In genomic region chr14:104752338-104752734, GRCh38 we compare ENCODE assay signal across 7 cellular contexts. TPM values are rescaled to one million over a fixed set of nuclear protein-coding genes. Genes with fewer than 3 reads are reported as not detected.
DNase-seq lines count a peak whose midpoint lies in the region; ATAC-seq, FAIRE-seq and TF ChIP-seq lines count a peak whose summit lies in the region.

No MANE protein-coding gene starts in this region.

- H3K27ac ChIP-seq in kidney (ENCODE audit: low read depth in 2 of 2, low read length in 2 of 2) (peak overlapping the region; percentile 6 to 79), transverse colon (peak overlapping the region; percentile 85 to 93 (median 90))

- FAIRE-seq in kidney (lab: Jason Lieb, UNC): no peak

- H3K9me3 ChIP-seq in kidney (ENCODE audit: control insufficient read depth in 1 of 2, low read length in 2 of 2) (no peaks in the 10 kb centered on the region), transverse colon (no peaks in the 10 kb centered on the region)

- H3K9ac ChIP-seq in kidney (ENCODE audit: low read length in 2 of 2): peak overlapping the region in 1 of 2 donors; percentile 35

- H3K27me3 ChIP-seq in transverse colon: no peaks in the 10 kb centered on the region

- TF ChIP-seq POLR2A in GM18951 (IDR thresholded peaks at IDR 0.05; ENCODE audit: extremely low read depth, insufficient read depth, insufficient read length) (peak; percentile 44), transverse colon (IDR thresholded peaks at IDR 0.05) (peak; percentile 21)

- peak overlapping the region; percentile 57 to 89 for H3K4me3 ChIP-seq in kidney (ENCODE audit: low read length in 2 of 2)
- H3K4me3 ChIP-seq in transverse colon: peak overlapping the region; percentile 39 to 96 (median 91)

- H3K4me1 ChIP-seq in kidney (ENCODE audit: control insufficient read depth in 1 of 2, insufficient read depth in 1 of 2, low read depth in 1 of 2, low read length in 2 of 2): peaks cover 19 to 27% of the 10 kb centered on the region in 2 donors
- peaks cover 26 to 49% (median 36%) of the 10 kb centered on the region in 4 donors for H3K4me1 ChIP-seq in transverse colon

- in situ Hi-C loops in GM18951 (cut with MboI; ENCODE audit: low sequenced_read_pairs, unreplicated experiment) (no loop called here), transverse colon (cut with MboI; ENCODE audit: low pct_ligation_motif_present in 1 of 4, low pct_unique_long_range_greater_than_20kb in 1 of 4, low sequenced_read_pairs in 3 of 4) (no loop called here)

- ATAC-seq in HG03066 (IDR thresholded peaks at IDR 0.05; ENCODE audit: low read depth, unreplicated experiment): peak; percentile 88

- intact Hi-C loops in kidney (cut with DNase I) (no loop called here), transverse colon (cut with DNase I; ENCODE audit: low total_unique reads) (no loop called here)

- no peak for TF ChIP-seq EP300 in transverse colon (IDR thresholded peaks at IDR 0.05; ENCODE audit: low read depth)

- TF ChIP-seq CTCF in kidney (IDR thresholded peaks at IDR 0.05; ENCODE audit: borderline replicate concordance, extremely low read depth, insufficient read depth) (no peak), transverse colon (IDR thresholded peaks at IDR 0.05) (no peak)

- WGBS in transverse colon (ENCODE audit: low coverage in 1 of 2), 2 donors: 15 to 27% methylated on average over 11 to 30 of the region's 32 CpGs

- DNase-seq in activated T-helper 9 cell treated with anti-CD3 and anti-CD28 coated beads, Interleukin-2, amount 50 U/mL, for 16 hours (ENCODE audit: low read depth): peak; percentile 18
- DNase-seq in kidney: no peak
- no peak for DNase-seq in transverse colon
- no peak for DNase-seq in pons (ENCODE audit: low spot score)
- DNase-seq in AG08395 (ENCODE audit: low spot score): no peak

- H3K36me3 ChIP-seq in kidney (ENCODE audit: control insufficient read depth in 1 of 2, insufficient read depth in 2 of 2, low read length in 2 of 2) (peaks cover 11 to 15% of the 10 kb centered on the region in 2 donors), transverse colon (peaks cover 0 to 8% (median 0%) of the 10 kb centered on the region in 4 donors)

RNA-seq across cellular contexts. Expression of gene SIVA1, which starts 0.6 kb away (rescaled TPM):
- total RNA-seq in kidney: 65.7 TPM
- 124 TPM for polyA plus RNA-seq in kidney (ENCODE audit: insufficient read depth, low read depth, low replicate concordance)
- 100 to 1,000 TPM; 189 to 397 (median 203) TPM for total RNA-seq in transverse colon

RNA-seq across cellular contexts. Expression of gene ADSS1, which starts 28.3 kb away (rescaled TPM):
- total RNA-seq in kidney: 7.5 TPM
- polyA plus RNA-seq in kidney (ENCODE audit: insufficient read depth, low read depth, low replicate concordance): 16.5 TPM
- 10 to 100 TPM in 1 of 4 donors, 1 to 10 TPM in 2, not detected in 1; 4.4 to 11.3 (median 7.1) TPM for total RNA-seq in transverse colon

RNA-seq across cellular contexts. Expression of gene AKT1, which starts 43.2 kb away (rescaled TPM):
- total RNA-seq in kidney: 125 TPM
- polyA plus RNA-seq in kidney (ENCODE audit: insufficient read depth, low read depth, low replicate concordance): 70.6 TPM
- total RNA-seq in transverse colon: 100 to 1,000 TPM in 3 of 4 donors, 10 to 100 TPM in 1; 85.4 to 310 (median 136) TPM

RNA-seq across cellular contexts. Expression of gene ZBTB42, which starts 48.6 kb away (rescaled TPM):
- total RNA-seq in kidney (10.0 TPM), transverse colon (10 to 100 TPM in 2 of 4 donors, 1 to 10 TPM in 2; 5.9 to 24.3 (median 11.7) TPM)
- 3.9 TPM for polyA plus RNA-seq in kidney (ENCODE audit: insufficient read depth, low read depth, low replicate concordance)
